Comparison of ENCODE assay signal across 1 cellular context in the genomic region with DNA sequence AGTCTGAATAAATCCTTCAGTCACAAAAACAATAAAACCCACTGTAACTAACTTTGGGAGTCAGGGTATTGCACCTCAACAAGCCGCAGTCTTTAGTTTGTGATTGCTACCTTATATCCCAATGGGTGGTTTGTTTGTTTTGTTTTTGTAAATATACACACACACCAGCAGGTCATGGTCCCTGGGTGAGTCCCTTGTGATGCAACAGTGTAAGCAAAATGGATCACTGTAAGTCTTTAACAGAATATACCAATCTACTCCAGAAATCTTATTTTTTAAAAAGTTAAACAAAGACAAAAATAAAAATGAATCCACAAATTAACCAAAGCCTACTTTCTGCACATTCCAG.
TF ChIP-seq lines count a peak whose summit lies in the region.

No MANE protein-coding gene starts in this region.

TF ChIP-seq in A549, 52 proteins besides CTCF, POLR2A, EP300 and RAD21:
- peak in 1 of 2 experiments; percentile 55; a peak in 2 of 4 replicates for TF ChIP-seq CEBPB (IDR thresholded peaks at IDR 0.05)
